ENCODE assay signal across 2 cellular contexts in the genomic region with DNA sequence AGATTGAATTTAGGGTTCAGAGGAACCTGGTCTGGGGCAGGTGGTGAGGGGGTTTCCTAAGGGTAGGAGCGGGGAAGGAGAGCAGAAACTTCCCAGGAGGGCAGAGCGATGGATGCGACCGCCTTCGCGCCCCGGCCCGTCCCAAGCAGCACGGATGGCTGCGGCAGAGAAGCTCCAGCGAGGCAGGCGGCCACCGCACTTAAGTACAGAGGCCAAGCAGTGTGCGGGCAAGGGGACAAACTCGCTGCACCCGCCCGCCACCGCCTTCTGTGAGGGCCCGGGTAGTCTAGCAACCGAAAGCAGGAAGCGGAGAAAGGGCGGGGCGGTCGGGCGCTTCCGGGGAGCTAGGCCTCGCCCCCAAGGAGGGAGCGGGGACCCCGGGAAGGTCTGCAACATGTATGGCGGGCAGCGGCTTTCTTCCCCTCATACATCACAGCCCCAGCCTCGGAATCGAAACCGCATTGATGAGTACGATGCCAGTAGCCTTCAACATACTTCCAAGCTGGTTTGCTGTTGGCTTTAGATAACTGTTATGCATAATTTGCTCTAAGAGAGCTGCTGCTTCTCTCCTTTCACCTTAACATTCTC.
TF ChIP-seq lines count a peak whose summit lies in the region.

A gene with protein sequence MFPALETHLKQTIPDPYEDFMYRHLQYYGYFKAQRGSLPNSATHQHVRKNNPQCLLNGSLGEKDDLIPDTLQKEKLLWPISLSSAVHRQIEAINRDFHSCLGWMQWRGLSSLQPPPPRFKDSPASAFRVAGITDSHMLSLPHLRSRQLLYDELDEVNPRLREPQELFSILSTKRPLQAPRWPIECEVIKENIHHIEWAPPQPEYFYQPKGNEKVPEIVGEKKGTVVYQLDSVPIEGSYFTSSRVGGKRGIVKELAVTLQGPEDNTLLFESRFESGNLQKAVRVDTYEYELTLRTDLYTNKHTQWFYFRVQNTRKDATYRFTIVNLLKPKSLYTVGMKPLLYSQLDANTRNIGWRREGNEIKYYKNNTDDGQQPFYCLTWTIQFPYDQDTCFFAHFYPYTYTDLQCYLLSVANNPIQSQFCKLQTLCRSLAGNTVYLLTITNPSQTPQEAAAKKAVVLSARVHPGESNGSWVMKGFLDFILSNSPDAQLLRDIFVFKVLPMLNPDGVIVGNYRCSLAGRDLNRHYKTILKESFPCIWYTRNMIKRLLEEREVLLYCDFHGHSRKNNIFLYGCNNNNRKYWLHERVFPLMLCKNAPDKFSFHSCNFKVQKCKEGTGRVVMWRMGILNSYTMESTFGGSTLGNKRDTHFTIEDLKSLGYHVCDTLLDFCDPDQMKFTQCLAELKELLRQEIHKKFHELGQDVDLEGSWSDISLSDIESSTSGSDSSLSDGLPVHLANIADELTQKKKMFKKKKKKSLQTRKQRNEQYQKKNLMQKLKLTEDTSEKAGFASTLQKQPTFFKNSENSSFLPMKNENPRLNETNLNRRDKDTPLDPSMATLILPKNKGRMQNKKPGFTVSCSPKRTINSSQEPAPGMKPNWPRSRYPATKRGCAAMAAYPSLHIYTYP (minus strand): TSS at position 288 of the 588 bp plus-strand sequence. CDS start 719 bp downstream, outside the sequence.

TF ChIP-seq in GM23338, 12 proteins besides CTCF, POLR2A, EP300 and RAD21:
- no peak for TF ChIP-seq ZNF114 (CRISPR knock-in tag; IDR thresholded peaks at IDR 0.05)
- TF ChIP-seq POLR2AphosphoS5 (IDR thresholded peaks at IDR 0.05; ENCODE audit: low read depth): peak; percentile 91

TF ChIP-seq in SK-N-SH, 30 proteins besides CTCF, POLR2A, EP300 and RAD21:
- TF ChIP-seq SMC3 (IDR thresholded peaks at IDR 0.05; ENCODE audit: low read depth, low read length) (no peak), EZH2phosphoT487 (IDR thresholded peaks at IDR 0.05; ENCODE audit: borderline replicate concordance, low read depth) (no peak), JUND (IDR thresholded peaks at IDR 0.05) (no peak; the same call in 1 of the 2 replicates), RXRA (IDR thresholded peaks at IDR 0.05; ENCODE audit: borderline replicate concordance, low read depth) (no peak), FOXM1 (IDR thresholded peaks at IDR 0.05; ENCODE audit: low read depth) (no peak), POLR2AphosphoS5 (IDR thresholded peaks at IDR 0.05; ENCODE audit: low read depth, low read length) (peak; percentile 74), GATA2 (CRISPR knock-in tag; IDR thresholded peaks at IDR 0.05) (no peak), FOXJ3 (CRISPR knock-in tag; IDR thresholded peaks at IDR 0.05) (no peak), CHD2 (IDR thresholded peaks at IDR 0.05; ENCODE audit: low read length, partially characterized antibody) (peak; percentile 48), GABPA (IDR thresholded peaks at IDR 0.05; ENCODE audit: low read depth) (peak; percentile 66), NRF1 (IDR thresholded peaks at IDR 0.05; ENCODE audit: low read depth, low read length) (no peak), MXI1 (IDR thresholded peaks at IDR 0.05; ENCODE audit: low read depth, low read length) (no peak), FOSL2 (IDR thresholded peaks at IDR 0.05; ENCODE audit: borderline replicate concordance, low read depth) (no peak), YY1 (IDR thresholded peaks at IDR 0.05; ENCODE audit: low read depth) (0 out of 2 replicates have a peak, but pooled peaks have one; percentile 19), MEF2A (IDR thresholded peaks at IDR 0.05; ENCODE audit: borderline replicate concordance, low read depth) (no peak), TCF12 (IDR thresholded peaks at IDR 0.05) (no peak), TAF1 (IDR thresholded peaks at IDR 0.05; ENCODE audit: borderline replicate concordance, low read depth, low read length) (peak; percentile 42; the same call in 1 of the 2 replicates), RCOR1 (IDR thresholded peaks at IDR 0.05; ENCODE audit: low read length) (no peak), RFX5 (IDR thresholded peaks at IDR 0.05; ENCODE audit: low read length) (no peak), NFIC (IDR thresholded peaks at IDR 0.05; ENCODE audit: borderline replicate concordance) (no peak), ELF1 (IDR thresholded peaks at IDR 0.05) (peak; percentile 83), SIN3A (IDR thresholded peaks at IDR 0.05; ENCODE audit: borderline replicate concordance, low read depth, low read length) (0 out of 2 replicates have a peak, but pooled peaks have one; percentile 34), TEAD4 (IDR thresholded peaks at IDR 0.05; ENCODE audit: borderline replicate concordance, insufficient read depth) (no peak)
- TF ChIP-seq, protein P1, sequence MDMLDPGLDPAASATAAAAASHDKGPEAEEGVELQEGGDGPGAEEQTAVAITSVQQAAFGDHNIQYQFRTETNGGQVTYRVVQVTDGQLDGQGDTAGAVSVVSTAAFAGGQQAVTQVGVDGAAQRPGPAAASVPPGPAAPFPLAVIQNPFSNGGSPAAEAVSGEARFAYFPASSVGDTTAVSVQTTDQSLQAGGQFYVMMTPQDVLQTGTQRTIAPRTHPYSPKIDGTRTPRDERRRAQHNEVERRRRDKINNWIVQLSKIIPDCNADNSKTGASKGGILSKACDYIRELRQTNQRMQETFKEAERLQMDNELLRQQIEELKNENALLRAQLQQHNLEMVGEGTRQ (IDR thresholded peaks at IDR 0.05; ENCODE audit: borderline replicate concordance, low read depth, low read length): no peak
- TF ChIP-seq, protein P2, sequence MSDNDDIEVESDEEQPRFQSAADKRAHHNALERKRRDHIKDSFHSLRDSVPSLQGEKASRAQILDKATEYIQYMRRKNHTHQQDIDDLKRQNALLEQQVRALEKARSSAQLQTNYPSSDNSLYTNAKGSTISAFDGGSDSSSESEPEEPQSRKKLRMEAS (IDR thresholded peaks at IDR 0.05; ENCODE audit: low read depth): peak; percentile 42; the same call in 1 of the 2 replicates
- TF ChIP-seq, protein P3, sequence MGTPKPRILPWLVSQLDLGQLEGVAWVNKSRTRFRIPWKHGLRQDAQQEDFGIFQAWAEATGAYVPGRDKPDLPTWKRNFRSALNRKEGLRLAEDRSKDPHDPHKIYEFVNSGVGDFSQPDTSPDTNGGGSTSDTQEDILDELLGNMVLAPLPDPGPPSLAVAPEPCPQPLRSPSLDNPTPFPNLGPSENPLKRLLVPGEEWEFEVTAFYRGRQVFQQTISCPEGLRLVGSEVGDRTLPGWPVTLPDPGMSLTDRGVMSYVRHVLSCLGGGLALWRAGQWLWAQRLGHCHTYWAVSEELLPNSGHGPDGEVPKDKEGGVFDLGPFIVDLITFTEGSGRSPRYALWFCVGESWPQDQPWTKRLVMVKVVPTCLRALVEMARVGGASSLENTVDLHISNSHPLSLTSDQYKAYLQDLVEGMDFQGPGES (IDR thresholded peaks at IDR 0.05; ENCODE audit: low read depth, low read length): no peak
- TF ChIP-seq, protein P4, sequence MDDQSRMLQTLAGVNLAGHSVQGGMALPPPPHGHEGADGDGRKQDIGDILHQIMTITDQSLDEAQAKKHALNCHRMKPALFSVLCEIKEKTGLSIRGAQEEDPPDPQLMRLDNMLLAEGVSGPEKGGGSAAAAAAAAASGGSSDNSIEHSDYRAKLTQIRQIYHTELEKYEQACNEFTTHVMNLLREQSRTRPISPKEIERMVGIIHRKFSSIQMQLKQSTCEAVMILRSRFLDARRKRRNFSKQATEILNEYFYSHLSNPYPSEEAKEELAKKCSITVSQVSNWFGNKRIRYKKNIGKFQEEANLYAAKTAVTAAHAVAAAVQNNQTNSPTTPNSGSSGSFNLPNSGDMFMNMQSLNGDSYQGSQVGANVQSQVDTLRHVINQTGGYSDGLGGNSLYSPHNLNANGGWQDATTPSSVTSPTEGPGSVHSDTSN (IDR thresholded peaks at IDR 0.05): no peak
- TF ChIP-seq, protein P5, sequence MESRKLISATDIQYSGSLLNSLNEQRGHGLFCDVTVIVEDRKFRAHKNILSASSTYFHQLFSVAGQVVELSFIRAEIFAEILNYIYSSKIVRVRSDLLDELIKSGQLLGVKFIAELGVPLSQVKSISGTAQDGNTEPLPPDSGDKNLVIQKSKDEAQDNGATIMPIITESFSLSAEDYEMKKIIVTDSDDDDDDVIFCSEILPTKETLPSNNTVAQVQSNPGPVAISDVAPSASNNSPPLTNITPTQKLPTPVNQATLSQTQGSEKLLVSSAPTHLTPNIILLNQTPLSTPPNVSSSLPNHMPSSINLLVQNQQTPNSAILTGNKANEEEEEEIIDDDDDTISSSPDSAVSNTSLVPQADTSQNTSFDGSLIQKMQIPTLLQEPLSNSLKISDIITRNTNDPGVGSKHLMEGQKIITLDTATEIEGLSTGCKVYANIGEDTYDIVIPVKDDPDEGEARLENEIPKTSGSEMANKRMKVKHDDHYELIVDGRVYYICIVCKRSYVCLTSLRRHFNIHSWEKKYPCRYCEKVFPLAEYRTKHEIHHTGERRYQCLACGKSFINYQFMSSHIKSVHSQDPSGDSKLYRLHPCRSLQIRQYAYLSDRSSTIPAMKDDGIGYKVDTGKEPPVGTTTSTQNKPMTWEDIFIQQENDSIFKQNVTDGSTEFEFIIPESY (IDR thresholded peaks at IDR 0.05; ENCODE audit: borderline replicate concordance, low read depth): no peak
- TF ChIP-seq, protein P6, sequence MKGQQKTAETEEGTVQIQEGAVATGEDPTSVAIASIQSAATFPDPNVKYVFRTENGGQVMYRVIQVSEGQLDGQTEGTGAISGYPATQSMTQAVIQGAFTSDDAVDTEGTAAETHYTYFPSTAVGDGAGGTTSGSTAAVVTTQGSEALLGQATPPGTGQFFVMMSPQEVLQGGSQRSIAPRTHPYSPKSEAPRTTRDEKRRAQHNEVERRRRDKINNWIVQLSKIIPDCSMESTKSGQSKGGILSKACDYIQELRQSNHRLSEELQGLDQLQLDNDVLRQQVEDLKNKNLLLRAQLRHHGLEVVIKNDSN (IDR thresholded peaks at IDR 0.05; ENCODE audit: borderline replicate concordance, low read depth): no peak
- TF ChIP-seq, protein P7, sequence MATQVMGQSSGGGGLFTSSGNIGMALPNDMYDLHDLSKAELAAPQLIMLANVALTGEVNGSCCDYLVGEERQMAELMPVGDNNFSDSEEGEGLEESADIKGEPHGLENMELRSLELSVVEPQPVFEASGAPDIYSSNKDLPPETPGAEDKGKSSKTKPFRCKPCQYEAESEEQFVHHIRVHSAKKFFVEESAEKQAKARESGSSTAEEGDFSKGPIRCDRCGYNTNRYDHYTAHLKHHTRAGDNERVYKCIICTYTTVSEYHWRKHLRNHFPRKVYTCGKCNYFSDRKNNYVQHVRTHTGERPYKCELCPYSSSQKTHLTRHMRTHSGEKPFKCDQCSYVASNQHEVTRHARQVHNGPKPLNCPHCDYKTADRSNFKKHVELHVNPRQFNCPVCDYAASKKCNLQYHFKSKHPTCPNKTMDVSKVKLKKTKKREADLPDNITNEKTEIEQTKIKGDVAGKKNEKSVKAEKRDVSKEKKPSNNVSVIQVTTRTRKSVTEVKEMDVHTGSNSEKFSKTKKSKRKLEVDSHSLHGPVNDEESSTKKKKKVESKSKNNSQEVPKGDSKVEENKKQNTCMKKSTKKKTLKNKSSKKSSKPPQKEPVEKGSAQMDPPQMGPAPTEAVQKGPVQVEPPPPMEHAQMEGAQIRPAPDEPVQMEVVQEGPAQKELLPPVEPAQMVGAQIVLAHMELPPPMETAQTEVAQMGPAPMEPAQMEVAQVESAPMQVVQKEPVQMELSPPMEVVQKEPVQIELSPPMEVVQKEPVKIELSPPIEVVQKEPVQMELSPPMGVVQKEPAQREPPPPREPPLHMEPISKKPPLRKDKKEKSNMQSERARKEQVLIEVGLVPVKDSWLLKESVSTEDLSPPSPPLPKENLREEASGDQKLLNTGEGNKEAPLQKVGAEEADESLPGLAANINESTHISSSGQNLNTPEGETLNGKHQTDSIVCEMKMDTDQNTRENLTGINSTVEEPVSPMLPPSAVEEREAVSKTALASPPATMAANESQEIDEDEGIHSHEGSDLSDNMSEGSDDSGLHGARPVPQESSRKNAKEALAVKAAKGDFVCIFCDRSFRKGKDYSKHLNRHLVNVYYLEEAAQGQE (IDR thresholded peaks at IDR 0.05; ENCODE audit: low read depth, low read length): no peak
TF ChIP-seq in SK-N-SH: peak in this region for 8.
